Comparison of ENCODE assay signal across 9 cellular contexts in genomic region chr11:102882389-102883024, GRCh38. TPM values are rescaled to one million over a fixed set of nuclear protein-coding genes. Genes with fewer than 3 reads are reported as not detected.
DNase-seq lines count a peak whose midpoint lies in the region; ATAC-seq and TF ChIP-seq lines count a peak whose summit lies in the region.
"Had no signal": no experiment of that assay in that cellular context is flagged by ENCODE, and none has a peak within 500 bp of the region (broad histone marks: within the 10 kb centered on the region; RNA-seq: fewer than 3 reads in every experiment).

No MANE protein-coding gene starts in this region.

- no peak overlapping the region for H3K4me3 Mint-ChIP-seq in endothelial cell (ENCODE audit: unreplicated experiment)

- peaks cover 3% of the 10 kb centered on the region for H3K4me1 Mint-ChIP-seq in endothelial cell (ENCODE audit: unreplicated experiment)

- no peaks in the 10 kb centered on the region for H3K36me3 ChIP-seq in sigmoid colon

- DNase-seq in EH (ENCODE audit: low read depth) (peak; percentile 71), fibroblast of pulmonary artery (ENCODE audit: low read depth) (peak; percentile 8), endothelial cell (ENCODE audit: low spot score) (no peak), sigmoid colon (no peak), cerebellar cortex (ENCODE audit: low spot score) (no peak)
- no peak for DNase-seq in effector CD8-positive, alpha-beta T cell (lab: John Stamatoyannopoulos, UW)
- DNase-seq: NCI-H446 had no signal

- no peak overlapping the region for H3K27ac ChIP-seq in sigmoid colon

- no peak for TF ChIP-seq POLR2A in sigmoid colon (IDR thresholded peaks at IDR 0.05)

- H3K4me1 ChIP-seq in sigmoid colon, result no peaks in the 10 kb centered on the region

- no peak for TF ChIP-seq EP300 in sigmoid colon (IDR thresholded peaks at IDR 0.05)

- H3K4me3 ChIP-seq in fibroblast of pulmonary artery (replicated peaks; ENCODE audit: low read depth, low read length), result no peak overlapping the region
- no peak overlapping the region for H3K4me3 ChIP-seq in sigmoid colon

- TF ChIP-seq CTCF in fibroblast of pulmonary artery (IDR thresholded peaks at IDR 0.05; ENCODE audit: low read length, missing control alignments) (no peak), endothelial cell (IDR thresholded peaks at IDR 0.05; ENCODE audit: unreplicated experiment) (no peak), sigmoid colon (IDR thresholded peaks at IDR 0.05) (no peak)

- no peaks in the 10 kb centered on the region for H3K9me3 Mint-ChIP-seq in endothelial cell (ENCODE audit: unreplicated experiment)

- intact Hi-C loops in sigmoid colon (cut with DNase I), result no loop called here

- H3K36me3 Mint-ChIP-seq in endothelial cell (ENCODE audit: low read depth, unreplicated experiment), result no peaks in the 10 kb centered on the region

- ATAC-seq in GM19452 (IDR thresholded peaks at IDR 0.05; ENCODE audit: unreplicated experiment), result peak; percentile 73
- ATAC-seq in HG03432 (IDR thresholded peaks at IDR 0.05; ENCODE audit: unreplicated experiment), result peak; percentile 88

- H3K27ac Mint-ChIP-seq in endothelial cell (ENCODE audit: unreplicated experiment), result no peak overlapping the region

- 83 to 85% methylated on average over 4 of the region's 4 CpGs for WGBS in sigmoid colon, 2 donors

- peaks cover 1% of the 10 kb centered on the region for H3K27me3 Mint-ChIP-seq in endothelial cell (ENCODE audit: unreplicated experiment)

- no peaks in the 10 kb centered on the region for H3K9me3 ChIP-seq in sigmoid colon

- H3K27me3 ChIP-seq in sigmoid colon, result no peaks in the 10 kb centered on the region

RNA-seq across cellular contexts. Expression of gene MMP12, which starts 7.7 kb away (rescaled TPM):
- total RNA-seq in endothelial cell (ENCODE audit: unreplicated experiment) (not detected), sigmoid colon (1 to 10 TPM in 1 of 4 donors, not detected in 3; 1.8 TPM)
- 100 to 1,000 TPM in 1 of 3 donors, 10 to 100 TPM in 1, 1 to 10 TPM in 1; 2.4 to 209 (median 31.6) TPM for polyA plus RNA-seq in sigmoid colon

RNA-seq across cellular contexts. Expression of gene MMP3, which starts 39.1 kb away (rescaled TPM):
- total RNA-seq in endothelial cell (ENCODE audit: unreplicated experiment) (not detected), sigmoid colon (10 to 100 TPM in 2 of 4 donors, under 1 TPM in 1, not detected in 1; 0.36 to 28.5 (median 25.3) TPM)
- 1 to 10 TPM in 2 of 3 donors, not detected in 1; 1.3 to 2.8 TPM for polyA plus RNA-seq in sigmoid colon

Comparison
In these comparisons a context has a peak if more than half of its experiments do, and no peak if none do; other contexts are left out.
1. DNase-seq: peak in EH (single experiment) and fibroblast of pulmonary artery (single experiment); none in endothelial cell (single experiment), sigmoid colon (single experiment), cerebellar cortex (single experiment) and effector CD8-positive, alpha-beta T cell (single experiment).